28 cellular contexts compared by ENCODE assay signal in the genomic region with DNA sequence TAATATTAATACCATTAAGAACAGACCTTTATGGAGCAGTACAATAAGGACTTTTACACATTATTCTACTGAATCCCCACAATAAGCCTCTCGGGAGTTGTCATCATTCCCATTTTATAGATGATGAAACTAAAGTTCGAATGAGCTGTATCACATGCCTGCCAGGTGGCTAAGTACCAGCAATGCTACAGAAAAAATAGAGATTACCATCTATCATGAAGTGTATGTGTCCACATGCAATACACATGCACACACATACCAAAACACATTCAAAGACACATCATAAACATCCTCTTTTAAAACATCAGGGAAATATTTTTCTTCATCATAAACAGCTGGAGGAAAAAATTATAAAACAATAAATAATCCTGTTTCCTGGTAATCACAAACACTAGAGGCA.
"Had no signal": no experiment of that assay in that cellular context is flagged by ENCODE, and none has a peak within 500 bp of the region (broad histone marks: within the 10 kb centered on the region; RNA-seq: fewer than 3 reads in every experiment).

No MANE protein-coding gene starts in this region.

- H3K27ac ChIP-seq: brain microvascular endothelial cell, coronary artery, dorsolateral prefrontal cortex, gastroesophageal sphincter, heart right ventricle, hepatocyte had no signal

- DNase-seq: activated CD4-positive, alpha-beta memory T cell treated with anti-CD3 and anti-CD28 coated beads for 36 hours; activated CD4-positive, alpha-beta T cell treated with anti-CD3 and anti-CD28 coated beads for 36 hours; activated CD4-positive, alpha-beta T cell treated with anti-CD3 and anti-CD28 coated beads, Interleukin-2, amount 10 ng/mL, durations not matched to agents 24 days and 14 days; activated CD4-positive, CD25-positive, alpha-beta regulatory T cell; activated CD4-positive, CD25-positive, alpha-beta regulatory T cell treated with anti-CD3 and anti-CD28 coated beads, Interleukin-2, amount 50 U/mL, for 72 hours; activated CD8-positive, alpha-beta memory T cell treated with anti-CD3 and anti-CD28 coated beads, Interleukin-2, amount 10 ng/mL, durations not matched to agents 7 days and 5 days; activated CD8-positive, alpha-beta memory T cell treated with anti-CD3 and anti-CD28 coated beads, Interleukin-2, amount 50 U/mL, for 4 hours; activated CD8-positive, alpha-beta T cell treated with anti-CD3 and anti-CD28 coated beads, Interleukin-2, amount 10 ng/mL, durations not matched to agents 7 days and 5 days; activated effector memory CD4-positive, alpha-beta T cell treated with anti-CD3 and anti-CD28 coated beads, Interleukin-2, amount 50 U/mL, for 16 hours; activated naive CD4-positive, alpha-beta T cell treated with anti-CD3 and anti-CD28 coated beads, Interleukin-2, amount 10 ng/mL, durations not matched to agents 7 days and 5 days; activated T-cell treated with anti-CD3 and anti-CD28 coated beads, Interleukin-2, amount 50 U/mL, for 1 hour; activated T-cell treated with anti-CD3 and anti-CD28 coated beads, Interleukin-2, amount 50 U/mL, for 48 hours; amniotic stem cell; anterior cingulate cortex; brain microvascular endothelial cell; dorsolateral prefrontal cortex; effector memory CD4-positive, alpha-beta T cell; endodermal cell; foreskin melanocyte; heart right ventricle; T-helper 17 cell; T1000 had no signal

- FAIRE-seq: astrocyte, bronchial epithelial cell had no signal

- H3K4me3 ChIP-seq: coronary artery, dorsolateral prefrontal cortex, gastroesophageal sphincter, heart right ventricle, hepatocyte had no signal

- ATAC-seq: activated CD4-positive, alpha-beta T cell treated with anti-CD3 and anti-CD28 coated beads for 36 hours; activated CD8-positive, alpha-beta memory T cell treated with anti-CD3 and anti-CD28 coated beads, Interleukin-2, amount 10 ng/mL, durations not matched to agents 7 days and 5 days; activated CD8-positive, alpha-beta T cell treated with anti-CD3 and anti-CD28 coated beads, Interleukin-2, amount 10 ng/mL, durations not matched to agents 7 days and 5 days; esophagus mucosa; gastroesophageal sphincter; heart right ventricle; T-helper 17 cell had no signal
